ENCODE assay signal across 8 cellular contexts in the genomic region with DNA sequence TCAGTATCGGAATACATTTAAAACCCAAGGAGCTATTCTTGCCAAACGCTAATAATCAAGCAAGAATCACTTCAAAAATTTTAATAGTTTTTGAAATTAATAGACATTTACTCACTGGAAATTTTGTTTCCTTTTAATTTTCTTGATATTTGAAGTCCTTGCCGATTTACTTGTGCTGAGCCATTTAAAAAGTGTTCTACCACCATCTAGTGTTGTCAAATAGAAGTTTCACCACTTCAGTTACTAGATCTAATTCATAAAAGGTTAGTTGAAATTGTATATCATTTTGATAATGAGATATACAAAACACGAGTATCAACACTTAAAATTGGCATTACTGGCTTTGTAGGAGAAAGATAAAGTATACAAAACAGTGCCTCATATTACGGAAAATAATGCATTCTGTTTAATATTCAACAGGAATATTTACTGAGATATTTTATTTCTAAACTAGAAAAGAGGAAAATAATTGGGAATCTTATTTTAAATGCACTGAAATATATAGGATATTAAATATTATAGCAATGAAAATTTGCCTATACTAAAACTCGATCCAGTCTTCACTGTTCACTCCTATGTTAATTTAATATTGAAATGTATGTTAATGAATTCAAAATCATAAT.
DNase-seq lines count a peak whose midpoint lies in the region; ATAC-seq and TF ChIP-seq lines count a peak whose summit lies in the region.
"Had no signal": no experiment of that assay in that cellular context is flagged by ENCODE, and none has a peak within 500 bp of the region (broad histone marks: within the 10 kb centered on the region; RNA-seq: fewer than 3 reads in every experiment).

No MANE protein-coding gene starts in this region.

- no peaks in the 10 kb centered on the region for H3K9me3 Mint-ChIP-seq in GM23338
- no peaks in the 10 kb centered on the region for H3K9me3 Mint-ChIP-seq in WTC11

- ATAC-seq in GM23338, result no peak
- no peak for ATAC-seq in WTC11

- H3K36me3 Mint-ChIP-seq in GM23338 (ENCODE audit: low read depth) (no peaks in the 10 kb centered on the region), WTC11 (no peaks in the 10 kb centered on the region)

- H3K27ac ChIP-seq in GM23338 (ENCODE audit: low read depth) (no peak overlapping the region), dorsolateral prefrontal cortex (no peak overlapping the region)
- H3K27ac ChIP-seq: SJSA1 had no signal

- H4K20me1 ChIP-seq in GM23338 (replicated peaks; ENCODE audit: insufficient read depth), result no peaks in the 10 kb centered on the region

- no peaks in the 10 kb centered on the region for H3K27me3 ChIP-seq in GM23338 (ENCODE audit: insufficient read depth)
- no peaks in the 10 kb centered on the region for H3K27me3 ChIP-seq in dorsolateral prefrontal cortex

- H3K4me3 ChIP-seq in GM23338 (no peak overlapping the region), dorsolateral prefrontal cortex (no peak overlapping the region)
- H3K4me3 ChIP-seq: SJSA1 had no signal

- no peaks in the 10 kb centered on the region for H3F3A ChIP-seq in GM23338 (replicated peaks; ENCODE audit: low read depth)

- H3K27ac Mint-ChIP-seq in GM23338, result no peak overlapping the region
- H3K27ac Mint-ChIP-seq in WTC11, result no peak overlapping the region

- H3K4me1 ChIP-seq in GM23338 (ENCODE audit: insufficient read depth), result no peaks in the 10 kb centered on the region
- H3K4me1 ChIP-seq: SJSA1 had no signal

- TF ChIP-seq CTCF in GM23338 (conservative IDR thresholded peaks at IDR 0.05; ENCODE audit: low read depth in 2 of 2) (peak; percentile 52 to 73), dorsolateral prefrontal cortex (IDR thresholded peaks at IDR 0.05 in 54 of 56, conservative IDR thresholded peaks at IDR 0.05 in 2 of 56; ENCODE audit: low read depth in 1 of 56, partially characterized antibody in 56 of 56) (peak; percentile 25 to 75 (median 56)), WTC11 (IDR thresholded peaks at IDR 0.05) (no peak)

- CTCF ChIA-PET in WTC11 (lab: Charles Lee), result no interaction called here

- POLR2A ChIA-PET in WTC11 (lab: Charles Lee), result no interaction called here

- peaks cover 2% of the 10 kb centered on the region for H3K27me3 Mint-ChIP-seq in GM23338 (ENCODE audit: insufficient read depth, low read depth, poor library complexity)
- no peaks in the 10 kb centered on the region for H3K27me3 Mint-ChIP-seq in WTC11 (ENCODE audit: low read depth)

- intact Hi-C loops in dorsolateral prefrontal cortex (cut with DNase I), result loop anchor here in 1 of 2 donors (10.0 kb wide), 1 partner anchor 817 kb away; no protein-coding TSS in a partner anchor

- H3K36me3 ChIP-seq in GM23338 (ENCODE audit: insufficient read depth), result no peaks in the 10 kb centered on the region
- H3K36me3 ChIP-seq: SJSA1 had no signal

- H3K79me2 ChIP-seq in GM23338 (replicated peaks; ENCODE audit: insufficient read depth), result no peaks in the 10 kb centered on the region

- no peak overlapping the region for H3K4me3 Mint-ChIP-seq in GM23338
- H3K4me3 Mint-ChIP-seq in WTC11, result no peak overlapping the region

- H2AFZ ChIP-seq in GM23338, result no peak overlapping the region

- H3K9me2 ChIP-seq in GM23338 (ENCODE audit: insufficient read depth), result no peaks in the 10 kb centered on the region

- DNase-seq in GM23338 (ENCODE audit: low spot score), result peak; percentile 42
- peak; percentile 44 for DNase-seq in NCI-H748 treated with DMSO at 0.1 percent for 48 hours (lab: John Stamatoyannopoulos, UW)
- no peak for DNase-seq in dorsolateral prefrontal cortex
- DNase-seq in pons (ENCODE audit: low spot score), result peak; percentile 58
- no peak for DNase-seq in activated CD4-positive, alpha-beta T cell treated with anti-CD3 and anti-CD28 coated beads for 1 hour
- no peak for DNase-seq in NCI-H345 treated with DMSO at 0.1 percent for 48 hours (lab: John Stamatoyannopoulos, UW; ENCODE audit: unreplicated experiment)
- DNase-seq in WTC11 (ENCODE audit: low spot score), result no peak

- no peak overlapping the region for H3K4me2 ChIP-seq in GM23338

- 0 out of 3 replicates have a peak, but pooled peaks cover 2% of the 10 kb centered on the region for H3K4me1 Mint-ChIP-seq in GM23338
- peaks cover 2% of the 10 kb centered on the region; the same call in 1 of the 2 replicates for H3K4me1 Mint-ChIP-seq in WTC11

TF ChIP-seq in GM23338, 12 proteins besides CTCF, POLR2A, EP300 and RAD21 (continues in another document):
- TF ChIP-seq, protein P1, sequence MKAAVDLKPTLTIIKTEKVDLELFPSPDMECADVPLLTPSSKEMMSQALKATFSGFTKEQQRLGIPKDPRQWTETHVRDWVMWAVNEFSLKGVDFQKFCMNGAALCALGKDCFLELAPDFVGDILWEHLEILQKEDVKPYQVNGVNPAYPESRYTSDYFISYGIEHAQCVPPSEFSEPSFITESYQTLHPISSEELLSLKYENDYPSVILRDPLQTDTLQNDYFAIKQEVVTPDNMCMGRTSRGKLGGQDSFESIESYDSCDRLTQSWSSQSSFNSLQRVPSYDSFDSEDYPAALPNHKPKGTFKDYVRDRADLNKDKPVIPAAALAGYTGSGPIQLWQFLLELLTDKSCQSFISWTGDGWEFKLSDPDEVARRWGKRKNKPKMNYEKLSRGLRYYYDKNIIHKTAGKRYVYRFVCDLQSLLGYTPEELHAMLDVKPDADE (IDR thresholded peaks at IDR 0.05), result no peak
- TF ChIP-seq STAT1 (IDR thresholded peaks at IDR 0.05; ENCODE audit: unreplicated experiment) (no peak), CREB1 (CRISPR knock-in tag; IDR thresholded peaks at IDR 0.05; ENCODE audit: low read depth) (no peak), JUNB (IDR thresholded peaks at IDR 0.05; ENCODE audit: unreplicated experiment) (no peak)
- TF ChIP-seq, protein P2, sequence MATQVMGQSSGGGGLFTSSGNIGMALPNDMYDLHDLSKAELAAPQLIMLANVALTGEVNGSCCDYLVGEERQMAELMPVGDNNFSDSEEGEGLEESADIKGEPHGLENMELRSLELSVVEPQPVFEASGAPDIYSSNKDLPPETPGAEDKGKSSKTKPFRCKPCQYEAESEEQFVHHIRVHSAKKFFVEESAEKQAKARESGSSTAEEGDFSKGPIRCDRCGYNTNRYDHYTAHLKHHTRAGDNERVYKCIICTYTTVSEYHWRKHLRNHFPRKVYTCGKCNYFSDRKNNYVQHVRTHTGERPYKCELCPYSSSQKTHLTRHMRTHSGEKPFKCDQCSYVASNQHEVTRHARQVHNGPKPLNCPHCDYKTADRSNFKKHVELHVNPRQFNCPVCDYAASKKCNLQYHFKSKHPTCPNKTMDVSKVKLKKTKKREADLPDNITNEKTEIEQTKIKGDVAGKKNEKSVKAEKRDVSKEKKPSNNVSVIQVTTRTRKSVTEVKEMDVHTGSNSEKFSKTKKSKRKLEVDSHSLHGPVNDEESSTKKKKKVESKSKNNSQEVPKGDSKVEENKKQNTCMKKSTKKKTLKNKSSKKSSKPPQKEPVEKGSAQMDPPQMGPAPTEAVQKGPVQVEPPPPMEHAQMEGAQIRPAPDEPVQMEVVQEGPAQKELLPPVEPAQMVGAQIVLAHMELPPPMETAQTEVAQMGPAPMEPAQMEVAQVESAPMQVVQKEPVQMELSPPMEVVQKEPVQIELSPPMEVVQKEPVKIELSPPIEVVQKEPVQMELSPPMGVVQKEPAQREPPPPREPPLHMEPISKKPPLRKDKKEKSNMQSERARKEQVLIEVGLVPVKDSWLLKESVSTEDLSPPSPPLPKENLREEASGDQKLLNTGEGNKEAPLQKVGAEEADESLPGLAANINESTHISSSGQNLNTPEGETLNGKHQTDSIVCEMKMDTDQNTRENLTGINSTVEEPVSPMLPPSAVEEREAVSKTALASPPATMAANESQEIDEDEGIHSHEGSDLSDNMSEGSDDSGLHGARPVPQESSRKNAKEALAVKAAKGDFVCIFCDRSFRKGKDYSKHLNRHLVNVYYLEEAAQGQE (IDR thresholded peaks at IDR 0.05; ENCODE audit: unreplicated experiment), result no peak

TF ChIP-seq in WTC11, 78 proteins besides CTCF, POLR2A, EP300 and RAD21:
- TF ChIP-seq ZNF671 (CRISPR knock-in tag; IDR thresholded peaks at IDR 0.05) (no peak), ZNF232 (CRISPR knock-in tag; IDR thresholded peaks at IDR 0.05) (no peak), TP53 (CRISPR knock-in tag; IDR thresholded peaks at IDR 0.05) (no peak), JAZF1 (CRISPR knock-in tag; IDR thresholded peaks at IDR 0.05) (no peak), ZNF416 (CRISPR knock-in tag; IDR thresholded peaks at IDR 0.05) (no peak)
- TF ChIP-seq, protein P3, sequence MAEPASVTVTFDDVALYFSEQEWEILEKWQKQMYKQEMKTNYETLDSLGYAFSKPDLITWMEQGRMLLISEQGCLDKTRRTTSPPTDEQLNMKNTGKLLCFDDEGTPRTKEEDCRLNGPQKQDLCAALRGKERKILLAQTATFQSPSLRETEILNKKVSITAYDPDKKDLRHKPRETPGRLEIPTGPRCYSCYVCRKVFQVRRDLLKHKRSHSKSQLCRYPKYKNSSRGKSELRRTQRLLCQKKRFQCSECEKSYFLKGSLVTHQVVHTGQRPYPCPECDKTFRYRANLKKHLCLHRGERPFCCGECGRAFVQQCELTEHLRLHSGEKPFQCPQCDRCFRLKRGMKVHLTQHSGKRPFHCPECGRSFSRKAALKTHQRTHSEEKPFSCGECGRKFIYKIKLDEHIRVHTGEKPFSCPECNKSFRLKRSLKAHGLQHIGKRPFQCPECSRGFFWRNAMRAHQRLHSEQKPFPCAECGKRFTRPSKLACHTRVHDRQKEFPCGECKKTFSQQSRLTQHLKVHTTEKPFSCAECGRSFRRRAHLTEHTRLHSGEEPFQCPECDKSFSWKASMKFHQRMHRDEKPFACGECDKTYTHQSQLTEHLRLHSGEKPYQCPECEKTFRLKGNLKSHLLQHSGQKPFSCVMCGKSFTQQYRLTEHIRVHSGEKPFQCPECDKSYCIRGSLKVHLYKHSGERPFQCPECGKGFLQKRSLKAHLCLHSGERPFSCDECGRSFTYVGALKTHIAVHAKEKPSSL (CRISPR knock-in tag; conservative IDR thresholded peaks at IDR 0.05), result no peak

Comparison
In these comparisons a context has a peak if more than half of its experiments do, and no peak if none do; other contexts are left out.
1. DNase-seq: peak in GM23338 (single experiment), NCI-H748 treated with DMSO at 0.1 percent for 48 hours (single experiment) and pons (single experiment); none in dorsolateral prefrontal cortex (0 of 10), activated CD4-positive, alpha-beta T cell treated with anti-CD3 and anti-CD28 coated beads for 1 hour (single experiment), NCI-H345 treated with DMSO at 0.1 percent for 48 hours (single experiment) and WTC11 (single experiment).